In the genomic region with DNA sequence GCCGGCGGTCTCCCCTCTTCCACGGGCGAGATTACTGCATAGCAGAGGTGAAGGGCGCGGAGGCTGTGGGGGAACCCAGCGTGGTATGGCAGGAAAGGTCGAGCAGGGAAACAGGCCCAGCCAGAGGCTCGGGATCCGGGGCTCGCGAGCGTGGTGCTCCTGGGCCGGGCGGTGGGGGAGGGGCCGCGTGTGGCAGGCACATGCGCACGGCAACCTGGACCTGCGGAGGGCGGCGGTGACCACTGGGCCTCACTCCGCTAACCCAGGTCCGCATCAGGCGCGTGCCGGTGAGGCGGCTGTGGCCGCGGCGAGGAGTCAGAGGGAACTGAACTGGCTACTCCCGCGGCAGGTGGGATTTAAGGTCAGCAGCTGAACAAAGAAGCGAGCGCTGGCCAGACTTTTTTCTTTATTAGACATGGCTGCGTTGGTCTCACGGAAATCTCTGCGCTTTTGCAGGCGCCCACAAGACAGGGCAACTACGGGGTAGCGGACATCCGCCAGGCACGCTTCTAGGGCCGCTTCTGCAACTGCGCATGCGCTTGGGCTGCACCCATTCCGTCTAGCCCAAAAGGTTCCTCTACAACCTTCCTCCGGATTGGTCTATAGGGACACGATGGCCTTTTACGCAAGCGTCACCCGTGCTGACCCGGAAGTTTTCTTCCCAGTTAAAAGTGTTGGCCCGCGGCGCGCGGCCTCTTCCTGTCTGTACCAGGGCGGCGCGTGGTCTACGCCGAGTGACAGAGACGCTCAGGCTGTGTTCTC, we compare ENCODE assay signal across 1 cellular context.
TF ChIP-seq lines count a peak whose summit lies in the region.

RPS5 (plus strand) TSS at position 694 of the 762 bp plus-strand sequence. CDS start 869 bp downstream, outside the sequence.

TF ChIP-seq in HepG2, 621 proteins besides CTCF, POLR2A, EP300 and RAD21 (continued from another document and continues in another):
- TF ChIP-seq UBTF (CRISPR knock-in tag; IDR thresholded peaks at IDR 0.05) (peak; percentile 90), GTF2F1 (IDR thresholded peaks at IDR 0.05; ENCODE audit: low read length) (peak; percentile 84; the same call in 1 of the 2 replicates), ZNF839 (CRISPR knock-in tag; IDR thresholded peaks at IDR 0.05; ENCODE audit: borderline replicate concordance) (no peak; the same call in 1 of the 2 replicates), ARNT (IDR thresholded peaks at IDR 0.05) (no peak), HNRNPK (IDR thresholded peaks at IDR 0.05; ENCODE audit: low read depth, low read length, poor library complexity, severe bottlenecking) (no peak), ZBTB3 (CRISPR knock-in tag; IDR thresholded peaks at IDR 0.05; ENCODE audit: borderline replicate concordance, low read depth) (0 out of 2 replicates have a peak, but pooled peaks have one; percentile 47), MEIS2 (CRISPR knock-in tag; IDR thresholded peaks at IDR 0.05) (peak; percentile 12; the same call in 1 of the 2 replicates), SPEN (CRISPR knock-in tag; IDR thresholded peaks at IDR 0.05; ENCODE audit: low read depth) (no peak; the same call in none of the 2 replicates), KLF12 (CRISPR knock-in tag; IDR thresholded peaks at IDR 0.05; ENCODE audit: borderline replicate concordance) (peak; percentile 46; the same call in 1 of the 2 replicates), NFKB2 (CRISPR knock-in tag; IDR thresholded peaks at IDR 0.05; ENCODE audit: borderline replicate concordance) (peak; percentile 52; the same call in 1 of the 2 replicates), SKI (IDR thresholded peaks at IDR 0.05; ENCODE audit: partially characterized antibody) (no peak), ZMYM2 (CRISPR knock-in tag; IDR thresholded peaks at IDR 0.05) (peak; percentile 32; the same call in 1 of the 2 replicates), ZNF317 (CRISPR knock-in tag; IDR thresholded peaks at IDR 0.05) (peak; percentile 62; the same call in 1 of the 2 replicates), NONO (IDR thresholded peaks at IDR 0.05) (no peak), NONO (CRISPR knock-in tag; conservative IDR thresholded peaks at IDR 0.05) (peak; percentile 81), SIN3B (IDR thresholded peaks at IDR 0.05; ENCODE audit: low read length) (no peak), DMAP1 (CRISPR knock-in tag; IDR thresholded peaks at IDR 0.05) (peak; percentile 97), KLF9 (CRISPR knock-in tag; IDR thresholded peaks at IDR 0.05; ENCODE audit: low read depth) (no peak), KMT2B (CRISPR knock-in tag; IDR thresholded peaks at IDR 0.05) (peak; percentile 54), CEBPB (IDR thresholded peaks at IDR 0.05; ENCODE audit: borderline replicate concordance, low read depth, low read length) (peak; percentile 86), PLRG1 (conservative IDR thresholded peaks at IDR 0.05) (no peak), ZNF570 (CRISPR knock-in tag; IDR thresholded peaks at IDR 0.05; ENCODE audit: borderline replicate concordance) (peak; percentile 35; the same call in 1 of the 2 replicates), GZF1 (CRISPR knock-in tag; IDR thresholded peaks at IDR 0.05) (peak; percentile 29; the same call in 1 of the 2 replicates), BCL6 (CRISPR knock-in tag; IDR thresholded peaks at IDR 0.05) (peak; percentile 38; the same call in 1 of the 2 replicates), FOSL2 (CRISPR knock-in tag; IDR thresholded peaks at IDR 0.05) (peak; percentile 32), ZNF124 (CRISPR knock-in tag; IDR thresholded peaks at IDR 0.05) (peak; percentile 49; the same call in 1 of the 2 replicates), ISX (CRISPR knock-in tag; conservative IDR thresholded peaks at IDR 0.05) (0 out of 2 replicates have a peak, but pooled peaks have one; percentile 75), ZZZ3 (CRISPR knock-in tag; IDR thresholded peaks at IDR 0.05; ENCODE audit: borderline replicate concordance) (peak; percentile 26), XRCC5 (optimal IDR thresholded peaks at IDR 0.05; ENCODE audit: low read length) (peak; percentile 34), TEAD2 (CRISPR knock-in tag; IDR thresholded peaks at IDR 0.05) (no peak), ZNF615 (CRISPR knock-in tag; IDR thresholded peaks at IDR 0.05; ENCODE audit: borderline replicate concordance) (peak; percentile 40; the same call in 1 of the 2 replicates), NR2C2 (CRISPR knock-in tag; IDR thresholded peaks at IDR 0.05; ENCODE audit: borderline replicate concordance) (peak; percentile 100), ZNF333 (CRISPR knock-in tag; IDR thresholded peaks at IDR 0.05; ENCODE audit: borderline replicate concordance) (peak; percentile 85), ZNF138 (CRISPR knock-in tag; IDR thresholded peaks at IDR 0.05; ENCODE audit: low read depth) (peak; percentile 84; the same call in 1 of the 2 replicates), ZBTB8A (CRISPR knock-in tag; IDR thresholded peaks at IDR 0.05; ENCODE audit: borderline replicate concordance, low read depth) (0 out of 2 replicates have a peak, but pooled peaks have one; percentile 27), DR1 (CRISPR knock-in tag; IDR thresholded peaks at IDR 0.05) (peak; percentile 96), HNF1B (CRISPR knock-in tag; IDR thresholded peaks at IDR 0.05) (peak; percentile 37; the same call in 1 of the 2 replicates), HMGXB4 (CRISPR knock-in tag; IDR thresholded peaks at IDR 0.05; ENCODE audit: borderline replicate concordance in 1 of 2, low read depth in 1 of 2) (peak; percentile 7 to 93; a peak in 2 of 4 replicates), SMARCE1 (IDR thresholded peaks at IDR 0.05; ENCODE audit: borderline replicate concordance) (no peak)
- TF ChIP-seq, protein P1, sequence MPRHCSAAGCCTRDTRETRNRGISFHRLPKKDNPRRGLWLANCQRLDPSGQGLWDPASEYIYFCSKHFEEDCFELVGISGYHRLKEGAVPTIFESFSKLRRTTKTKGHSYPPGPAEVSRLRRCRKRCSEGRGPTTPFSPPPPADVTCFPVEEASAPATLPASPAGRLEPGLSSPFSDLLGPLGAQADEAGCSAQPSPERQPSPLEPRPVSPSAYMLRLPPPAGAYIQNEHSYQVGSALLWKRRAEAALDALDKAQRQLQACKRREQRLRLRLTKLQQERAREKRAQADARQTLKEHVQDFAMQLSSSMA (CRISPR knock-in tag; IDR thresholded peaks at IDR 0.05) = no peak; the same call in 1 of the 2 replicates
- TF ChIP-seq, protein P2, sequence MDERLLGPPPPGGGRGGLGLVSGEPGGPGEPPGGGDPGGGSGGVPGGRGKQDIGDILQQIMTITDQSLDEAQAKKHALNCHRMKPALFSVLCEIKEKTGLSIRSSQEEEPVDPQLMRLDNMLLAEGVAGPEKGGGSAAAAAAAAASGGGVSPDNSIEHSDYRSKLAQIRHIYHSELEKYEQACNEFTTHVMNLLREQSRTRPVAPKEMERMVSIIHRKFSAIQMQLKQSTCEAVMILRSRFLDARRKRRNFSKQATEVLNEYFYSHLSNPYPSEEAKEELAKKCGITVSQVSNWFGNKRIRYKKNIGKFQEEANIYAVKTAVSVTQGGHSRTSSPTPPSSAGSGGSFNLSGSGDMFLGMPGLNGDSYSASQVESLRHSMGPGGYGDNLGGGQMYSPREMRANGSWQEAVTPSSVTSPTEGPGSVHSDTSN (CRISPR knock-in tag; IDR thresholded peaks at IDR 0.05) = no peak
- TF ChIP-seq, protein P3, sequence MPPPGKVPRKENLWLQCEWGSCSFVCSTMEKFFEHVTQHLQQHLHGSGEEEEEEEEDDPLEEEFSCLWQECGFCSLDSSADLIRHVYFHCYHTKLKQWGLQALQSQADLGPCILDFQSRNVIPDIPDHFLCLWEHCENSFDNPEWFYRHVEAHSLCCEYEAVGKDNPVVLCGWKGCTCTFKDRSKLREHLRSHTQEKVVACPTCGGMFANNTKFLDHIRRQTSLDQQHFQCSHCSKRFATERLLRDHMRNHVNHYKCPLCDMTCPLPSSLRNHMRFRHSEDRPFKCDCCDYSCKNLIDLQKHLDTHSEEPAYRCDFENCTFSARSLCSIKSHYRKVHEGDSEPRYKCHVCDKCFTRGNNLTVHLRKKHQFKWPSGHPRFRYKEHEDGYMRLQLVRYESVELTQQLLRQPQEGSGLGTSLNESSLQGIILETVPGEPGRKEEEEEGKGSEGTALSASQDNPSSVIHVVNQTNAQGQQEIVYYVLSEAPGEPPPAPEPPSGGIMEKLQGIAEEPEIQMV (CRISPR knock-in tag; IDR thresholded peaks at IDR 0.05; ENCODE audit: low read depth) = peak; percentile 88; the same call in 1 of the 2 replicates
- TF ChIP-seq, protein P4, sequence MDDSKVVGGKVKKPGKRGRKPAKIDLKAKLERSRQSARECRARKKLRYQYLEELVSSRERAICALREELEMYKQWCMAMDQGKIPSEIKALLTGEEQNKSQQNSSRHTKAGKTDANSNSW (CRISPR knock-in tag; IDR thresholded peaks at IDR 0.05; ENCODE audit: borderline replicate concordance) = peak; percentile 53; the same call in 1 of the 2 replicates
- TF ChIP-seq, protein P5, sequence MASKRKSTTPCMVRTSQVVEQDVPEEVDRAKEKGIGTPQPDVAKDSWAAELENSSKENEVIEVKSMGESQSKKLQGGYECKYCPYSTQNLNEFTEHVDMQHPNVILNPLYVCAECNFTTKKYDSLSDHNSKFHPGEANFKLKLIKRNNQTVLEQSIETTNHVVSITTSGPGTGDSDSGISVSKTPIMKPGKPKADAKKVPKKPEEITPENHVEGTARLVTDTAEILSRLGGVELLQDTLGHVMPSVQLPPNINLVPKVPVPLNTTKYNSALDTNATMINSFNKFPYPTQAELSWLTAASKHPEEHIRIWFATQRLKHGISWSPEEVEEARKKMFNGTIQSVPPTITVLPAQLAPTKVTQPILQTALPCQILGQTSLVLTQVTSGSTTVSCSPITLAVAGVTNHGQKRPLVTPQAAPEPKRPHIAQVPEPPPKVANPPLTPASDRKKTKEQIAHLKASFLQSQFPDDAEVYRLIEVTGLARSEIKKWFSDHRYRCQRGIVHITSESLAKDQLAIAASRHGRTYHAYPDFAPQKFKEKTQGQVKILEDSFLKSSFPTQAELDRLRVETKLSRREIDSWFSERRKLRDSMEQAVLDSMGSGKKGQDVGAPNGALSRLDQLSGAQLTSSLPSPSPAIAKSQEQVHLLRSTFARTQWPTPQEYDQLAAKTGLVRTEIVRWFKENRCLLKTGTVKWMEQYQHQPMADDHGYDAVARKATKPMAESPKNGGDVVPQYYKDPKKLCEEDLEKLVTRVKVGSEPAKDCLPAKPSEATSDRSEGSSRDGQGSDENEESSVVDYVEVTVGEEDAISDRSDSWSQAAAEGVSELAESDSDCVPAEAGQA (IDR thresholded peaks at IDR 0.05; ENCODE audit: low read depth) = peak; percentile 71; the same call in 1 of the 2 replicates
- TF ChIP-seq, protein P5 (CRISPR knock-in tag; IDR thresholded peaks at IDR 0.05; ENCODE audit: borderline replicate concordance) = no peak; the same call in 1 of the 2 replicates
